22 cellular contexts compared by ENCODE assay signal in genomic region chr21:34960672-34961071, GRCh38.
DNase-seq lines count a peak whose midpoint lies in the region; ATAC-seq and TF ChIP-seq lines count a peak whose summit lies in the region.
"Had no signal": no experiment of that assay in that cellular context is flagged by ENCODE, and none has a peak within 500 bp of the region (broad histone marks: within the 10 kb centered on the region; RNA-seq: fewer than 3 reads in every experiment).

No MANE protein-coding gene starts in this region.

- no peak overlapping the region for H3K4me3 Mint-ChIP-seq in activated CD8-positive, alpha-beta T cell treated with anti-CD3 and anti-CD28 coated beads for 36 hours
- H3K4me3 Mint-ChIP-seq in activated CD8-positive, alpha-beta T cell treated with anti-CD3 and anti-CD28 coated beads, Interleukin-2, amount 10 ng/mL, durations not matched to agents 7 days and 5 days = no peak overlapping the region
- H3K4me3 Mint-ChIP-seq in CD4-positive, alpha-beta T cell = no peak overlapping the region
- no peak overlapping the region for H3K4me3 Mint-ChIP-seq in T-helper 17 cell
- H3K4me3 Mint-ChIP-seq: CD8-positive, alpha-beta T cell had no signal

- no peak for DNase-seq in activated CD8-positive, alpha-beta T cell treated with anti-CD3 and anti-CD28 coated beads for 36 hours
- no peak for DNase-seq in activated CD8-positive, alpha-beta T cell treated with anti-CD3 and anti-CD28 coated beads, Interleukin-2, amount 10 ng/mL, durations not matched to agents 7 days and 5 days
- DNase-seq in CD4-positive, alpha-beta T cell = no peak
- DNase-seq in T-helper 17 cell (no peak), mesenchymal stem cell (no peak), left ventricle myocardium inferior (no peak), iPS-NIHi11 (ENCODE audit: low spot score) (no peak), T1000 (lab: John Stamatoyannopoulos, UW) (no peak)
- DNase-seq: BE2C; Calu3; CD8-positive, alpha-beta T cell; DMS53; GOT3; KG1; MV-4-11; NCI-H187; NCI-H2107; NCI-H345; NCI-H526; PC-9; SIG-M5 had no signal

- no peak overlapping the region for H3K4me3 ChIP-seq in mesenchymal stem cell (ENCODE audit: insufficient read depth in 1 of 2, low read depth in 1 of 2, low read length in 2 of 2)
- no peak overlapping the region for H3K4me3 ChIP-seq in left ventricle myocardium inferior
- H3K4me3 ChIP-seq: PC-9 had no signal

- H3K9me3 ChIP-seq in CD4-positive, alpha-beta T cell (ENCODE audit: control insufficient read depth, low read length) = no peaks in the 10 kb centered on the region
- H3K9me3 ChIP-seq in T-helper 17 cell (ENCODE audit: control insufficient read depth, low read length, poor library complexity, severe bottlenecking) = no peaks in the 10 kb centered on the region
- no peaks in the 10 kb centered on the region for H3K9me3 ChIP-seq in mesenchymal stem cell (ENCODE audit: control insufficient read depth, low read length)
- H3K9me3 ChIP-seq in left ventricle myocardium inferior (replicated peaks) = no peaks in the 10 kb centered on the region
- H3K9me3 ChIP-seq: BE2C had no signal

- intact Hi-C loops in activated CD8-positive, alpha-beta T cell treated with anti-CD3 and anti-CD28 coated beads for 36 hours (cut with micrococcal nuclease) = no loop called here
- intact Hi-C loops in CD4-positive, alpha-beta T cell (cut with DNase I, micrococcal nuclease) = loop anchor here in 1 of 2 experiments (5.0 kb wide), 1 partner anchor 33 kb away; no protein-coding TSS in a partner anchor
- intact Hi-C loops in left ventricle myocardium inferior (cut with micrococcal nuclease) = no loop called here

- ATAC-seq in activated CD8-positive, alpha-beta T cell treated with anti-CD3 and anti-CD28 coated beads for 36 hours = no peak
- ATAC-seq in activated CD8-positive, alpha-beta T cell treated with anti-CD3 and anti-CD28 coated beads, Interleukin-2, amount 10 ng/mL, durations not matched to agents 7 days and 5 days = no peak
- no peak for ATAC-seq in CD4-positive, alpha-beta T cell (ENCODE audit: poor library complexity)
- no peak for ATAC-seq in T-helper 17 cell
- ATAC-seq: CD8-positive, alpha-beta T cell had no signal

- H3K23ac ChIP-seq in mesenchymal stem cell (ENCODE audit: low read length in 2 of 2) = no peak overlapping the region

- no peak overlapping the region for H2BK15ac ChIP-seq in mesenchymal stem cell (ENCODE audit: low read depth, poor library complexity, severe bottlenecking)

- H3K27me3 ChIP-seq in CD4-positive, alpha-beta T cell (ENCODE audit: control insufficient read depth, insufficient read depth, low read length) = no peaks in the 10 kb centered on the region
- H3K27me3 ChIP-seq in mesenchymal stem cell (ENCODE audit: control insufficient read depth in 1 of 2, insufficient read depth in 1 of 2, low read length in 2 of 2) (no peaks in the 10 kb centered on the region), left ventricle myocardium inferior (ENCODE audit: low read depth) (peaks cover 80% of the 10 kb centered on the region)
- H3K27me3 ChIP-seq: BE2C had no signal

- no peak overlapping the region for H2BK12ac ChIP-seq in mesenchymal stem cell (ENCODE audit: low read length in 2 of 2)

- peak overlapping the region; percentile 4 for H3K27ac Mint-ChIP-seq in activated CD8-positive, alpha-beta T cell treated with anti-CD3 and anti-CD28 coated beads for 36 hours
- no peak overlapping the region for H3K27ac Mint-ChIP-seq in activated CD8-positive, alpha-beta T cell treated with anti-CD3 and anti-CD28 coated beads, Interleukin-2, amount 10 ng/mL, durations not matched to agents 7 days and 5 days
- H3K27ac Mint-ChIP-seq in CD4-positive, alpha-beta T cell = peak overlapping the region; percentile 10
- H3K27ac Mint-ChIP-seq in T-helper 17 cell = peak overlapping the region; percentile 2
- H3K27ac Mint-ChIP-seq: CD8-positive, alpha-beta T cell had no signal

- CTCF ChIA-PET in activated CD8-positive, alpha-beta T cell treated with anti-CD3 and anti-CD28 coated beads for 36 hours (lab: Charles Lee) = interaction anchor here (0.6 to 3.9 kb wide), 9 partner anchors 8 to 87 kb away, joined by 3 to 20 read pairs (median 5); no protein-coding TSS in a partner anchor
- CTCF ChIA-PET in activated CD8-positive, alpha-beta T cell treated with anti-CD3 and anti-CD28 coated beads, Interleukin-2, amount 10 ng/mL, durations not matched to agents 7 days and 5 days (lab: Charles Lee) = interaction anchor here (1.0 to 1.6 kb wide), 7 partner anchors 8 to 87 kb away, joined by 3 to 7 read pairs (median 4); no protein-coding TSS in a partner anchor
- CTCF ChIA-PET in CD4-positive, alpha-beta T cell (lab: Charles Lee) = interaction anchor here (3.0 kb wide), 1 partner anchor 10 kb away, joined by 7 read pairs; no protein-coding TSS in a partner anchor

- no peak overlapping the region for H4K8ac ChIP-seq in mesenchymal stem cell (ENCODE audit: low read length)

- H3K27me3 Mint-ChIP-seq in activated CD8-positive, alpha-beta T cell treated with anti-CD3 and anti-CD28 coated beads for 36 hours = no peaks in the 10 kb centered on the region
- peaks cover 18% of the 10 kb centered on the region for H3K27me3 Mint-ChIP-seq in activated CD8-positive, alpha-beta T cell treated with anti-CD3 and anti-CD28 coated beads, Interleukin-2, amount 10 ng/mL, durations not matched to agents 7 days and 5 days (ENCODE audit: low read depth)
- no peaks in the 10 kb centered on the region for H3K27me3 Mint-ChIP-seq in CD4-positive, alpha-beta T cell
- H3K27me3 Mint-ChIP-seq in T-helper 17 cell = no peaks in the 10 kb centered on the region

- TF ChIP-seq CTCF in activated CD8-positive, alpha-beta T cell treated with anti-CD3 and anti-CD28 coated beads for 36 hours (IDR thresholded peaks at IDR 0.05) = no peak
- TF ChIP-seq CTCF in CD4-positive, alpha-beta T cell (IDR thresholded peaks at IDR 0.05) = no peak
- no peak for TF ChIP-seq CTCF in left ventricle myocardium inferior (IDR thresholded peaks at IDR 0.05; ENCODE audit: borderline replicate concordance)

- H3K14ac ChIP-seq in mesenchymal stem cell (ENCODE audit: low read length in 2 of 2) = no peak overlapping the region

- 58% methylated on average over 2 of the region's 3 CpGs for WGBS in mesenchymal stem cell

- peaks cover 1% of the 10 kb centered on the region for H3K9me3 Mint-ChIP-seq in activated CD8-positive, alpha-beta T cell treated with anti-CD3 and anti-CD28 coated beads for 36 hours
- no peaks in the 10 kb centered on the region for H3K9me3 Mint-ChIP-seq in activated CD8-positive, alpha-beta T cell treated with anti-CD3 and anti-CD28 coated beads, Interleukin-2, amount 10 ng/mL, durations not matched to agents 7 days and 5 days (ENCODE audit: insufficient read depth)
- no peaks in the 10 kb centered on the region for H3K9me3 Mint-ChIP-seq in CD4-positive, alpha-beta T cell
- H3K9me3 Mint-ChIP-seq: CD8-positive, alpha-beta T cell had no signal

- no peak overlapping the region for H3K4me2 ChIP-seq in mesenchymal stem cell (ENCODE audit: low read length, poor library complexity, severe bottlenecking)
- H3K4me2 ChIP-seq: PC-9 had no signal

- H3K18ac ChIP-seq in mesenchymal stem cell (ENCODE audit: low read depth in 1 of 2, low read length in 2 of 2) = peak overlapping the region in 1 of 2 experiments; percentile 2

- no peak overlapping the region for H4K91ac ChIP-seq in mesenchymal stem cell (ENCODE audit: low read length)

- H3K79me1 ChIP-seq in mesenchymal stem cell (replicated peaks; ENCODE audit: low read length, poor library complexity, severe bottlenecking) = peaks cover 11% of the 10 kb centered on the region

- H2AK5ac ChIP-seq in mesenchymal stem cell (ENCODE audit: low read length, severe bottlenecking) = no peak overlapping the region

- H2BK5ac ChIP-seq in mesenchymal stem cell (ENCODE audit: low read depth, low read length, poor library complexity, severe bottlenecking) = no peak overlapping the region

- H3K36me3 ChIP-seq in mesenchymal stem cell (ENCODE audit: control insufficient read depth in 1 of 2, insufficient read depth in 2 of 2, low read depth in 1 of 2, low read length in 2 of 2) = peaks cover 0 to 3% of the 10 kb centered on the region in 2 experiments
- H3K36me3 ChIP-seq in left ventricle myocardium inferior = no peaks in the 10 kb centered on the region
- H3K36me3 ChIP-seq: BE2C had no signal

- peak overlapping the region; percentile 55 for H2BK120ac ChIP-seq in mesenchymal stem cell (ENCODE audit: low read depth, low read length)

- peaks cover 19% of the 10 kb centered on the region for H3K36me3 Mint-ChIP-seq in activated CD8-positive, alpha-beta T cell treated with anti-CD3 and anti-CD28 coated beads for 36 hours (ENCODE audit: low read depth)
- peaks cover 8% of the 10 kb centered on the region for H3K36me3 Mint-ChIP-seq in activated CD8-positive, alpha-beta T cell treated with anti-CD3 and anti-CD28 coated beads, Interleukin-2, amount 10 ng/mL, durations not matched to agents 7 days and 5 days (ENCODE audit: low read depth)
- peaks cover 80% of the 10 kb centered on the region for H3K36me3 Mint-ChIP-seq in CD4-positive, alpha-beta T cell (ENCODE audit: low read depth)
- H3K36me3 Mint-ChIP-seq in T-helper 17 cell (ENCODE audit: low read depth) = peaks cover 12% of the 10 kb centered on the region

- peaks cover 6% of the 10 kb centered on the region for H3K4me1 ChIP-seq in mesenchymal stem cell (ENCODE audit: control insufficient read depth, insufficient read depth, low read depth, low read length)
- no peaks in the 10 kb centered on the region for H3K4me1 ChIP-seq in left ventricle myocardium inferior
- H3K4me1 ChIP-seq: BE2C had no signal

- peaks cover 81% of the 10 kb centered on the region for H3K4me1 Mint-ChIP-seq in activated CD8-positive, alpha-beta T cell treated with anti-CD3 and anti-CD28 coated beads for 36 hours (ENCODE audit: low read depth)
- peaks cover 33% of the 10 kb centered on the region for H3K4me1 Mint-ChIP-seq in activated CD8-positive, alpha-beta T cell treated with anti-CD3 and anti-CD28 coated beads, Interleukin-2, amount 10 ng/mL, durations not matched to agents 7 days and 5 days (ENCODE audit: low read depth)
- peaks cover 88% of the 10 kb centered on the region for H3K4me1 Mint-ChIP-seq in CD4-positive, alpha-beta T cell (ENCODE audit: low read depth)
- H3K4me1 Mint-ChIP-seq in T-helper 17 cell = peaks cover 62% of the 10 kb centered on the region

- no peak overlapping the region for H3K9ac ChIP-seq in mesenchymal stem cell (ENCODE audit: low read length)

- no peak overlapping the region for H2AFZ ChIP-seq in mesenchymal stem cell (ENCODE audit: low read depth, low read length)
- H2AFZ ChIP-seq: PC-9 had no signal

- H3K27ac ChIP-seq in CD4-positive, alpha-beta T cell (ENCODE audit: low read depth, low read length) = no peak overlapping the region
- no peak overlapping the region for H3K27ac ChIP-seq in mesenchymal stem cell (ENCODE audit: low read length, poor library complexity, severe bottlenecking)
- no peak overlapping the region for H3K27ac ChIP-seq in left ventricle myocardium inferior (replicated peaks)
- H3K27ac ChIP-seq: PC-9, RWPE1 had no signal

- POLR2A ChIA-PET in activated CD8-positive, alpha-beta T cell treated with anti-CD3 and anti-CD28 coated beads for 36 hours (lab: Charles Lee) = interaction anchor here (0.9 to 3.5 kb wide), 6 partner anchors 11 to 67 kb away, joined by 3 to 18 read pairs (median 3); no protein-coding TSS in a partner anchor
- POLR2A ChIA-PET in activated CD8-positive, alpha-beta T cell treated with anti-CD3 and anti-CD28 coated beads, Interleukin-2, amount 10 ng/mL, durations not matched to agents 7 days and 5 days (lab: Charles Lee) = interaction anchor here (1.4 kb wide), 1 partner anchor 10 kb away, joined by 3 read pairs; no protein-coding TSS in a partner anchor
- POLR2A ChIA-PET in CD4-positive, alpha-beta T cell (lab: Charles Lee) = interaction anchor here (0.9 to 2.5 kb wide), 4 partner anchors 14 to 88 kb away, joined by 3 to 9 read pairs (median 4); partner anchors contain the start of gene RUNX1

- H3K4ac ChIP-seq in mesenchymal stem cell (ENCODE audit: low read depth in 1 of 2, low read length in 2 of 2) = no peak overlapping the region
